ENCODE assay signal across 16 cellular contexts in genomic region chr5:73494716-73495115, GRCh38. TPM values are rescaled to one million over a fixed set of nuclear protein-coding genes. Genes with fewer than 3 reads are reported as not detected.
DNase-seq lines count a peak whose midpoint lies in the region; ATAC-seq and TF ChIP-seq lines count a peak whose summit lies in the region.
"Had no signal": no experiment of that assay in that cellular context is flagged by ENCODE, and none has a peak within 500 bp of the region (broad histone marks: within the 10 kb centered on the region; RNA-seq: fewer than 3 reads in every experiment).

No MANE protein-coding gene starts in this region.

- H3K9me2 ChIP-seq in SK-N-SH, result no peaks in the 10 kb centered on the region

- H3K27me3 ChIP-seq in SK-N-SH (ENCODE audit: insufficient read depth) (no peaks in the 10 kb centered on the region), heart right ventricle (peaks cover 0 to 6% (median 0%) of the 10 kb centered on the region in 7 donors)
- H3K27me3 ChIP-seq: BLaER1 treated with 17β-estradiol and CSF1 and Interleukin-3, amounts not matched to agents 10 nM and 100 nM had no signal

- no peak overlapping the region for H3K9ac ChIP-seq in SK-N-SH
- H3K9ac ChIP-seq: BLaER1 treated with 17β-estradiol and CSF1 and Interleukin-3, amounts not matched to agents 10 nM and 100 nM had no signal

- no peak overlapping the region for H3K4me3 Mint-ChIP-seq in mesothelial cell of epicardium

- no peak overlapping the region for H2AFZ ChIP-seq in SK-N-SH (ENCODE audit: low read depth)

- ATAC-seq in SK-N-SH treated with all-trans-retinoic acid at 6 μM for 48 hours (no peak), heart right ventricle (no peak), GM18519 (IDR thresholded peaks at IDR 0.05; ENCODE audit: low FRiP score, unreplicated experiment) (no peak), GM21526 (IDR thresholded peaks at IDR 0.05; ENCODE audit: low FRiP score, unreplicated experiment) (no peak), HG03457 (IDR thresholded peaks at IDR 0.05; ENCODE audit: unreplicated experiment) (no peak)
- ATAC-seq: HepG2 had no signal

- H3K79me2 ChIP-seq in SK-N-SH (ENCODE audit: insufficient read depth), result peaks cover 20% of the 10 kb centered on the region

- H3K9me3 ChIP-seq in SK-N-SH, result no peaks in the 10 kb centered on the region
- H3K9me3 ChIP-seq in heart right ventricle, result no peaks in the 10 kb centered on the region
- H3K9me3 ChIP-seq: BLaER1 treated with 17β-estradiol and CSF1 and Interleukin-3, amounts not matched to agents 10 nM and 100 nM; HAP-1 had no signal

- H3K36me3 ChIP-seq in SK-N-SH (replicated peaks in 1 of 2; ENCODE audit: control insufficient read depth in 1 of 2, insufficient read depth in 2 of 2, low read length in 1 of 2), result peaks cover 2 to 7% of the 10 kb centered on the region in 2 experiments
- peaks cover 0 to 2% (median 0%) of the 10 kb centered on the region in 9 donors for H3K36me3 ChIP-seq in heart right ventricle

- peaks cover 6% of the 10 kb centered on the region for H3K27me3 Mint-ChIP-seq in mesothelial cell of epicardium (ENCODE audit: low read depth)

- H3K4me1 Mint-ChIP-seq in mesothelial cell of epicardium, result peaks cover 24% of the 10 kb centered on the region

- no peak overlapping the region for H3K27ac ChIP-seq in SK-N-SH (ENCODE audit: low read depth in 2 of 2, low read length in 1 of 2)
- H3K27ac ChIP-seq in heart right ventricle, result no peak overlapping the region
- H3K27ac ChIP-seq: 22Rv1; BLaER1 treated with 17β-estradiol and CSF1 and Interleukin-3, amounts not matched to agents 10 nM and 100 nM had no signal

- H3K27ac Mint-ChIP-seq in mesothelial cell of epicardium, result peak overlapping the region; percentile 25
- H3K27ac Mint-ChIP-seq: CD4-positive, CD25-positive, alpha-beta regulatory T cell had no signal

- H3K4me1 ChIP-seq in SK-N-SH (ENCODE audit: control insufficient read depth in 1 of 2, insufficient read depth in 2 of 2, low read depth in 1 of 2, low read length in 1 of 2) (peaks cover under 1 to 2% of the 10 kb centered on the region in 2 experiments; a peak in 3 of 4 replicates), heart right ventricle (peaks cover 2 to 24% (median 17%) of the 10 kb centered on the region in 9 donors)

- intact Hi-C loops in heart right ventricle (cut with DNase I), result loop anchor here in 1 of 10 donors (2.0 kb wide), 1 partner anchor 46 kb away; the partner anchor contains the start of gene FOXD1

- DNase-seq in SK-N-SH, result no peak
- DNase-seq in dermis microvascular lymphatic vessel endothelial cell (ENCODE audit: low read depth in 2 of 2), result peak; percentile 38 to 59
- no peak for DNase-seq in mesothelial cell of epicardium (ENCODE audit: low spot score in 2 of 2, unreplicated experiment in 2 of 2)
- no peak for DNase-seq in heart right ventricle
- DNase-seq: ACHN; CD4-positive, CD25-positive, alpha-beta regulatory T cell; DMS53; GF-D8 had no signal

- peaks cover 5% of the 10 kb centered on the region for H4K20me1 ChIP-seq in SK-N-SH (ENCODE audit: insufficient read depth)

- H3K36me3 Mint-ChIP-seq in mesothelial cell of epicardium, result peaks cover 3% of the 10 kb centered on the region
- H3K36me3 Mint-ChIP-seq: CD4-positive, CD25-positive, alpha-beta regulatory T cell had no signal

- TF ChIP-seq EP300 in SK-N-SH (IDR thresholded peaks at IDR 0.05; ENCODE audit: borderline replicate concordance in 1 of 2, low read depth in 1 of 2, low read length in 1 of 2), result no peak

- H3K4me3 ChIP-seq in SK-N-SH (ENCODE audit: low read depth in 2 of 2, low read length in 1 of 2) (no peak overlapping the region), heart right ventricle (no peak overlapping the region)
- H3K4me3 ChIP-seq: BLaER1 treated with 17β-estradiol and CSF1 and Interleukin-3, amounts not matched to agents 10 nM and 100 nM; HAP-1 had no signal

- CTCF ChIA-PET in SK-N-SH (lab: Yijun Ruan, JAX), result no interaction called here

- peak overlapping the region; percentile 24; the same call in 1 of the 2 replicates for H3K4me2 ChIP-seq in SK-N-SH

- H3K9me3 Mint-ChIP-seq in mesothelial cell of epicardium, result no peaks in the 10 kb centered on the region

- peaks cover 12% of the 10 kb centered on the region for H3F3A ChIP-seq in SK-N-SH (replicated peaks; ENCODE audit: insufficient read depth)

- TF ChIP-seq RAD21 in SK-N-SH (IDR thresholded peaks at IDR 0.05; ENCODE audit: low read length), result no peak

- no peak for TF ChIP-seq CTCF in SK-N-SH (IDR thresholded peaks at IDR 0.05)
- TF ChIP-seq CTCF in mesothelial cell of epicardium (IDR thresholded peaks at IDR 0.05; ENCODE audit: unreplicated experiment), result no peak
- TF ChIP-seq CTCF in heart right ventricle (IDR thresholded peaks at IDR 0.05), result no peak

- POLR2A ChIA-PET in SK-N-SH (lab: Yijun Ruan, JAX), result no interaction called here

TF ChIP-seq in SK-N-SH, 30 proteins besides CTCF, POLR2A, EP300 and RAD21:
- no peak for TF ChIP-seq RCOR1 (IDR thresholded peaks at IDR 0.05; ENCODE audit: low read length)
- TF ChIP-seq YY1 (IDR thresholded peaks at IDR 0.05; ENCODE audit: low read depth), result no peak
- no peak for TF ChIP-seq FOXJ3 (CRISPR knock-in tag; IDR thresholded peaks at IDR 0.05)

TF ChIP-seq in SK-N-SH treated with all-trans-retinoic acid at 6 μM for 48 hours, 23 proteins besides CTCF, POLR2A, EP300 and RAD21:
- TF ChIP-seq ESRRG (CRISPR knock-in tag; IDR thresholded peaks at IDR 0.05) (no peak), BACH2 (CRISPR knock-in tag; IDR thresholded peaks at IDR 0.05; ENCODE audit: borderline replicate concordance) (no peak), ZFP30 (CRISPR knock-in tag; IDR thresholded peaks at IDR 0.05) (no peak), CSRNP3 (CRISPR knock-in tag; IDR thresholded peaks at IDR 0.05) (no peak), RARB (CRISPR knock-in tag; IDR thresholded peaks at IDR 0.05) (no peak), ZNF70 (CRISPR knock-in tag; IDR thresholded peaks at IDR 0.05) (no peak)

RNA-seq across cellular contexts. Expression of gene BTF3, which starts 3.5 kb away (rescaled TPM):
- polyA plus RNA-seq in SK-N-SH (2012; rRNA removed) (458 and 492 TPM in 2 replicates), heart right ventricle (100 to 1,000 TPM; 283 to 714 TPM)
- polyA plus RNA-seq in SK-N-SH (2012; cell fraction: cytosol; rRNA removed), result 622 and 790 TPM in 2 replicates
- 127 and 171 TPM in 2 replicates for polyA plus RNA-seq in SK-N-SH (2012; cell fraction: nucleus; rRNA removed)
- total RNA-seq in dermis microvascular lymphatic vessel endothelial cell (206 and 228 TPM in 2 replicates), mesothelial cell of epicardium (641 to 666 TPM (median 655 TPM) in 3 replicates), heart right ventricle (100 to 1,000 TPM; 359 to 410 (median 399) TPM)

RNA-seq across cellular contexts. Expression of gene FOXD1, which starts 46.1 kb away (rescaled TPM):
- 39.6 and 73.9 TPM in 2 replicates for polyA plus RNA-seq in SK-N-SH (2012; rRNA removed)
- 71.2 and 72.6 TPM in 2 replicates for polyA plus RNA-seq in SK-N-SH (2012; cell fraction: cytosol; rRNA removed)
- 48.7 and 52.6 TPM in 2 replicates for polyA plus RNA-seq in SK-N-SH (2012; cell fraction: nucleus; rRNA removed)
- total RNA-seq in dermis microvascular lymphatic vessel endothelial cell, result under 0.01 and 0.13 TPM in 2 replicates
- total RNA-seq in mesothelial cell of epicardium, result 0.09 TPM in 1 of 3 replicates, not detected in the others
- total RNA-seq in heart right ventricle, result under 1 TPM in 4 of 10 donors, not detected in 6; 0.10 to 0.15 (median 0.13) TPM
- under 1 TPM in 1 of 2 donors, not detected in 1; 0.07 TPM for polyA plus RNA-seq in heart right ventricle
- total RNA-seq: CD4-positive, CD25-positive, alpha-beta regulatory T cell had no signal

Comparison
In these comparisons a context has a peak if more than half of its experiments do, and no peak if none do; other contexts are left out.
1. DNase-seq: peak in dermis microvascular lymphatic vessel endothelial cell (2 of 2); none in SK-N-SH (single experiment), mesothelial cell of epicardium (0 of 2) and heart right ventricle (0 of 2).